Comparison of ENCODE assay signal across 14 cellular contexts in the genomic region with DNA sequence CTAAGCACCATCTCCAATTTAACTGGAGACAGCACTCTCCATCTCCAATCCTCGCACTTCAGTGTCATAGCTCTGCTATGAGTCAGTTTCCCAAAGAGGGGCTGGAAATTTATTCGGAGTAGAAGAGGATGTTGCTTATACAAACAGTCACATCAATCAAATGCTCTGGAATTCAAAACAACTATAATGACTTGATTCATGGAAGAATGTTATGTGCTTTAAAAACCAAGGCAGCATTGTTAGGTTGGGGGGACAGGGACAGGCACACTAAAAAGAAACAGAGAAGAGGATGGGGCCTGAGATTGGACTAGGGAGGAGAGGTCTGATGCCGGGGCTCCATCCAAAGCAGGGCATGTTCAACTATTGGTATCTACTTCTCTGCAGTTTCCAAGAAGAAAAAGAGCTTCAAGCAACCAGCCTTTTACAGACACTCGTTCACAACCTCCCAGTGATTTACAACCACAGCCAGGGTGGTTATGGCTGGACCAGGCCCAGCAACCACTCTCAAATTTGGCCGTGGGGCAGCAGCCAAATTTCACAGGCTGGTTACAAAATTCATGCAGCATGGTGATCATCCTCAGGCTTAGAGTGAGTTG.
DNase-seq lines count a peak whose midpoint lies in the region; ATAC-seq and TF ChIP-seq lines count a peak whose summit lies in the region.
"Had no signal": no experiment of that assay in that cellular context is flagged by ENCODE, and none has a peak within 500 bp of the region (broad histone marks: within the 10 kb centered on the region; RNA-seq: fewer than 3 reads in every experiment).

No MANE protein-coding gene starts in this region.

- DNase-seq in COLO829 (ENCODE audit: low spot score) (peak; percentile 46), PC-3 (peak; percentile 48), fibroblast of lung (ENCODE audit: low read depth in 2 of 2) (peak; percentile 70 to 76), posterior cingulate gyrus (peak in 8 of 10 donors; percentile 45 to 93 (median 48)), Ammon's horn (ENCODE audit: low spot score) (no peak), islet precursor cell (no peak), HuH-7.5 (ENCODE audit: low spot score) (no peak), NCI-H774 (lab: John Stamatoyannopoulos, UW) (no peak)
- DNase-seq: CD8-positive, alpha-beta T cell; midbrain; NCI-H187; PC-9; stimulated activated CD4-positive, alpha-beta T cell treated with anti-CD3 and anti-CD28 coated beads, Interleukin-12 subunit alpha, Interleukin-12 subunit beta, amount 100 ng/mL, for 4 hours had no signal

- TF ChIP-seq CTCF in PC-3 (conservative IDR thresholded peaks at IDR 0.05; ENCODE audit: low read depth, low read length) (no peak), fibroblast of lung (conservative IDR thresholded peaks at IDR 0.05 in 1 of 2, IDR thresholded peaks at IDR 0.05 in 1 of 2; ENCODE audit: low read depth in 1 of 2, low read length in 2 of 2) (no peak)

- POLR2A ChIA-PET in PC-3 (lab: Charles Lee; ENCODE audit: unreplicated experiment): no interaction called here

- H3K79me2 ChIP-seq in PC-3 (ENCODE audit: low read length) (no peaks in the 10 kb centered on the region), fibroblast of lung (ENCODE audit: control insufficient read depth, insufficient read depth, low read length) (no peaks in the 10 kb centered on the region)

- no peak overlapping the region for H2AFZ ChIP-seq in PC-3 (ENCODE audit: low read length)
- no peak overlapping the region for H2AFZ ChIP-seq in fibroblast of lung (ENCODE audit: low read length)
- H2AFZ ChIP-seq: PC-9 had no signal

- H3K9me3 ChIP-seq in PC-3 (ENCODE audit: low read length): no peaks in the 10 kb centered on the region
- H3K9me3 ChIP-seq in fibroblast of lung (ENCODE audit: control insufficient read depth, insufficient read depth, low read depth, low read length): no peaks in the 10 kb centered on the region

- no peak overlapping the region for H3K27ac ChIP-seq in PC-3 (ENCODE audit: low read length)
- H3K27ac ChIP-seq in fibroblast of lung (ENCODE audit: insufficient read depth, low read length): no peak overlapping the region
- H3K27ac ChIP-seq: PC-9, VCaP had no signal

- no peaks in the 10 kb centered on the region for H3F3A ChIP-seq in PC-3 (ENCODE audit: low read length, unreplicated experiment)

- H3K9me2 ChIP-seq in PC-3 (replicated peaks; ENCODE audit: low read length): no peaks in the 10 kb centered on the region

- H3K36me3 ChIP-seq in PC-3 (ENCODE audit: low read depth, low read length): no peaks in the 10 kb centered on the region
- no peaks in the 10 kb centered on the region for H3K36me3 ChIP-seq in fibroblast of lung (ENCODE audit: control insufficient read depth, insufficient read depth, low read length)

- intact Hi-C loops in PC-3 (cut with micrococcal nuclease): no loop called here
- intact Hi-C loops in posterior cingulate gyrus (cut with DNase I): no loop called here

- no TSS peak for BruUV-seq in PC-3 (replicated peaks; lab: Mats Ljungman, UMichigan)

- H3K9ac ChIP-seq in PC-3 (ENCODE audit: low read length) (no peak overlapping the region), fibroblast of lung (ENCODE audit: insufficient read depth, low read length) (no peak overlapping the region)

- H3K27me3 ChIP-seq in PC-3 (ENCODE audit: low read length): no peaks in the 10 kb centered on the region
- H3K27me3 ChIP-seq in fibroblast of lung (ENCODE audit: control insufficient read depth, insufficient read depth, low read length): no peaks in the 10 kb centered on the region

- no peak overlapping the region for H3K4me3 ChIP-seq in PC-3 (ENCODE audit: low read length)
- no peak overlapping the region for H3K4me3 ChIP-seq in fibroblast of lung (replicated peaks in 1 of 4; ENCODE audit: control extremely low read depth in 1 of 4, insufficient read depth in 1 of 4, low read depth in 3 of 4, low read length in 4 of 4)
- H3K4me3 ChIP-seq: PC-9 had no signal

- peak; percentile 80 for ATAC-seq in PC-3
- ATAC-seq: CD8-positive, alpha-beta T cell had no signal

- 0 out of 2 replicates have a peak overlapping the region, but pooled peaks have one; percentile 4 for H3K4me2 ChIP-seq in PC-3 (ENCODE audit: low read length)
- H3K4me2 ChIP-seq in fibroblast of lung (ENCODE audit: extremely low read depth, insufficient read depth, low read length): peak overlapping the region; percentile 34
- H3K4me2 ChIP-seq: PC-9 had no signal

- H3K4me1 ChIP-seq in PC-3 (ENCODE audit: insufficient read depth, low read length) (peaks cover 9% of the 10 kb centered on the region; the same call in 1 of the 2 replicates), fibroblast of lung (ENCODE audit: control insufficient read depth, extremely low read depth, insufficient read depth, low read length) (peaks cover 9% of the 10 kb centered on the region)

- CTCF ChIA-PET in PC-3 (lab: Charles Lee): no interaction called here

- no peaks in the 10 kb centered on the region for H4K20me1 ChIP-seq in PC-3 (ENCODE audit: low read length)
- H4K20me1 ChIP-seq in fibroblast of lung (ENCODE audit: control insufficient read depth, extremely low read depth, insufficient read depth, low read length): no peaks in the 10 kb centered on the region

Comparison
In these comparisons a context has a peak if more than half of its experiments do, and no peak if none do; other contexts are left out.
1. DNase-seq: peak in COLO829 (single experiment), PC-3 (single experiment), fibroblast of lung (2 of 2) and posterior cingulate gyrus (8 of 10); none in Ammon's horn (single experiment), islet precursor cell (single experiment), HuH-7.5 (single experiment) and NCI-H774 (single experiment).